In the genomic region with DNA sequence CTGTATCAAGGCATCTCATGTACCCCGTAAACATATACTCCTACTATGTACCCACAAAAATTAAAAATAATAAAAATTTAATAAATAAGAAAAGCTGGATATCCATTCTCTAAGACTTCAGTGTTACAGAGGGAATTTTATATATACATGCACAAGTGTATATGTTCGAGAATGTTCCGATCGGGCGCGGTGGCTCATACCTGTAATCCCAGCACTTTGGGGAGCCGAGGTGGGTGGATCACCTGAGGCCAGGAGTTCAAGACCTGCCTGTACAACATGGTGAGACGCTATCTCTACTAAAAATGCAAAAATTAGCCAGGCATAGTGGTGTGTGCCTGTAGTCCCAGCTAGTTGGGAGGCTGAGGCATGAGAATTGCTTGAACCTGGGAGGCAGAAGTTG, we compare ENCODE assay signal across 7 cellular contexts. TPM values are rescaled to one million over a fixed set of nuclear protein-coding genes. Genes with fewer than 3 reads are reported as not detected.
"Had no signal": no experiment of that assay in that cellular context is flagged by ENCODE, and none has a peak within 500 bp of the region (broad histone marks: within the 10 kb centered on the region; RNA-seq: fewer than 3 reads in every experiment).

No MANE protein-coding gene starts in this region.

RNA-seq across cellular contexts. Expression of a gene that starts 17.1 kb away (rescaled TPM):
- total RNA-seq: epithelial cell of proximal tubule, foreskin keratinocyte, hepatocyte, mesothelial cell of epicardium, myocyte had no signal
- polyA plus RNA-seq: endothelial cell of umbilical vein, fibroblast of lung, foreskin keratinocyte, hepatocyte had no signal

RNA-seq across cellular contexts. Expression of a gene that starts 56.8 kb away (rescaled TPM):
- total RNA-seq: myocyte had no signal
